1 cellular context compared by ENCODE assay signal in the genomic region with DNA sequence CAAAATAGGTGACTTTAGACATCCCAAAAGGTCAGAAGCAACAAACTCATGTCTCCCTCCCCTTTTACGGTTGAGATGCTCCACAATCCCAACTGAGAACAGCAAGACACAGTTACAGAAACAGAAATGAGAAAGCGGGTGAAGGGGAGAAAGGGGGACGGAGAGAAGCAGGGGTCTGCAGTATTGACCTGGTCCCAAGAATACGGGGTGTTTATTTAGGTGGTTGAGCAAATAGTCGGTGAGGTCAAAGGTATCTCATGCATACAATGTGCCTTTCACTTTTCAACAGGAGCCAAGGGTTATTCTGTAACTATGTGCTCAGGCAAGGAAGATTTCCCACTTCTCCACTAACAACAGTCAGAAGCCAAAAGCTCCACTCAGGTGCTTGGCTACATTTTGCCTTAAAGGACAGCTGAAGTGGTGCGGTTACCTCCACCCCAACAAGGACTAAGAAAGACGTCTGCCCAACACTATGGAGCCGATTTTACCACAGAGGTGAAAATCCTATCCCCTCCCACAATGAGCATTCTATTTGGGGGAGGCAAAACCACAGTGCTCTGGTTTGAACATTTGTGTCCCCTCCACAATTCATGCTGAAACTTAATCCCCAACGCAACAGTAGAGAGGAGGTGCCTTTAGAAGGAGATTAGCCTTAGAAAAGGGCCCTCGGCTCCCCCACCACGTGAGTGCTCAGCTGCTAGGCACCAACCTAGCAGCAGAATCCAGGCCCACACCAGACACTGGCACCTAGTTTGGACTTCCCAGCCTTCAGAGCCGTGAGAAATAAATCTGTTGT.
A peak's percentile ranks its signal among the peaks of the same experiment; 100 is the strongest.
TF ChIP-seq lines count a peak whose summit lies in the region.

No MANE protein-coding gene starts in this region.

TF ChIP-seq in HepG2, 621 proteins besides CTCF, POLR2A, EP300 and RAD21 (continued from another document and continues in another):
- TF ChIP-seq DMTF1 (CRISPR knock-in tag; IDR thresholded peaks at IDR 0.05) (no peak), EEA1 (CRISPR knock-in tag; IDR thresholded peaks at IDR 0.05; ENCODE audit: borderline replicate concordance) (no peak), ZNF331 (CRISPR knock-in tag; IDR thresholded peaks at IDR 0.05) (peak; percentile 71), PAWR (CRISPR knock-in tag; IDR thresholded peaks at IDR 0.05; ENCODE audit: borderline replicate concordance) (no peak), HNRNPUL1 (IDR thresholded peaks at IDR 0.05; ENCODE audit: low read depth, low read length) (no peak), ZFP41 (CRISPR knock-in tag; IDR thresholded peaks at IDR 0.05; ENCODE audit: borderline replicate concordance) (no peak), CHD2 (IDR thresholded peaks at IDR 0.05; ENCODE audit: low read depth, low read length) (no peak), ADNP (CRISPR knock-in tag; IDR thresholded peaks at IDR 0.05) (no peak), NFATC3 (CRISPR knock-in tag; IDR thresholded peaks at IDR 0.05) (no peak), HNF1B (CRISPR knock-in tag; IDR thresholded peaks at IDR 0.05) (0 out of 2 replicates have a peak, but pooled peaks have one; percentile 52), MED13 (CRISPR knock-in tag; IDR thresholded peaks at IDR 0.05) (peak; percentile 49; the same call in 1 of the 2 replicates), MEF2D (CRISPR knock-in tag; IDR thresholded peaks at IDR 0.05) (0 out of 2 replicates have a peak, but pooled peaks have one; percentile 32), MLXIP (CRISPR knock-in tag; IDR thresholded peaks at IDR 0.05; ENCODE audit: borderline replicate concordance) (no peak), ZSCAN5A (CRISPR knock-in tag; IDR thresholded peaks at IDR 0.05; ENCODE audit: borderline replicate concordance) (peak; percentile 28; the same call in 1 of the 2 replicates), RFX3 (CRISPR knock-in tag; IDR thresholded peaks at IDR 0.05) (no peak), MTERF4 (CRISPR knock-in tag; IDR thresholded peaks at IDR 0.05) (no peak), ATRX (CRISPR knock-in tag; IDR thresholded peaks at IDR 0.05; ENCODE audit: borderline replicate concordance) (no peak), SIN3A (IDR thresholded peaks at IDR 0.05; ENCODE audit: borderline replicate concordance, low read depth, low read length) (peak; percentile 4; the same call in 1 of the 2 replicates), ZNF160 (CRISPR knock-in tag; IDR thresholded peaks at IDR 0.05) (no peak; the same call in 1 of the 2 replicates), FOXP4 (CRISPR knock-in tag; IDR thresholded peaks at IDR 0.05) (peak; percentile 78), ZNF883 (CRISPR knock-in tag; IDR thresholded peaks at IDR 0.05; ENCODE audit: not compliant biosample characterization) (peak; percentile 69), ZNF143 (CRISPR knock-in tag; IDR thresholded peaks at IDR 0.05) (no peak), ZNF75D (CRISPR knock-in tag; IDR thresholded peaks at IDR 0.05; ENCODE audit: borderline replicate concordance) (no peak)
- TF ChIP-seq, protein P1, sequence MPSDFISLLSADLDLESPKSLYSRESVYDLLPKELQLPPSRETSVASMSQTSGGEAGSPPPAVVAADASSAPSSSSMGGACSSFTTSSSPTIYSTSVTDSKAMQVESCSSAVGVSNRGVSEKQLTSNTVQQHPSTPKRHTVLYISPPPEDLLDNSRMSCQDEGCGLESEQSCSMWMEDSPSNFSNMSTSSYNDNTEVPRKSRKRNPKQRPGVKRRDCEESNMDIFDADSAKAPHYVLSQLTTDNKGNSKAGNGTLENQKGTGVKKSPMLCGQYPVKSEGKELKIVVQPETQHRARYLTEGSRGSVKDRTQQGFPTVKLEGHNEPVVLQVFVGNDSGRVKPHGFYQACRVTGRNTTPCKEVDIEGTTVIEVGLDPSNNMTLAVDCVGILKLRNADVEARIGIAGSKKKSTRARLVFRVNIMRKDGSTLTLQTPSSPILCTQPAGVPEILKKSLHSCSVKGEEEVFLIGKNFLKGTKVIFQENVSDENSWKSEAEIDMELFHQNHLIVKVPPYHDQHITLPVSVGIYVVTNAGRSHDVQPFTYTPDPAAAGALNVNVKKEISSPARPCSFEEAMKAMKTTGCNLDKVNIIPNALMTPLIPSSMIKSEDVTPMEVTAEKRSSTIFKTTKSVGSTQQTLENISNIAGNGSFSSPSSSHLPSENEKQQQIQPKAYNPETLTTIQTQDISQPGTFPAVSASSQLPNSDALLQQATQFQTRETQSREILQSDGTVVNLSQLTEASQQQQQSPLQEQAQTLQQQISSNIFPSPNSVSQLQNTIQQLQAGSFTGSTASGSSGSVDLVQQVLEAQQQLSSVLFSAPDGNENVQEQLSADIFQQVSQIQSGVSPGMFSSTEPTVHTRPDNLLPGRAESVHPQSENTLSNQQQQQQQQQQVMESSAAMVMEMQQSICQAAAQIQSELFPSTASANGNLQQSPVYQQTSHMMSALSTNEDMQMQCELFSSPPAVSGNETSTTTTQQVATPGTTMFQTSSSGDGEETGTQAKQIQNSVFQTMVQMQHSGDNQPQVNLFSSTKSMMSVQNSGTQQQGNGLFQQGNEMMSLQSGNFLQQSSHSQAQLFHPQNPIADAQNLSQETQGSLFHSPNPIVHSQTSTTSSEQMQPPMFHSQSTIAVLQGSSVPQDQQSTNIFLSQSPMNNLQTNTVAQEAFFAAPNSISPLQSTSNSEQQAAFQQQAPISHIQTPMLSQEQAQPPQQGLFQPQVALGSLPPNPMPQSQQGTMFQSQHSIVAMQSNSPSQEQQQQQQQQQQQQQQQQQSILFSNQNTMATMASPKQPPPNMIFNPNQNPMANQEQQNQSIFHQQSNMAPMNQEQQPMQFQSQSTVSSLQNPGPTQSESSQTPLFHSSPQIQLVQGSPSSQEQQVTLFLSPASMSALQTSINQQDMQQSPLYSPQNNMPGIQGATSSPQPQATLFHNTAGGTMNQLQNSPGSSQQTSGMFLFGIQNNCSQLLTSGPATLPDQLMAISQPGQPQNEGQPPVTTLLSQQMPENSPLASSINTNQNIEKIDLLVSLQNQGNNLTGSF (CRISPR knock-in tag; IDR thresholded peaks at IDR 0.05), result no peak
- TF ChIP-seq, protein P2, sequence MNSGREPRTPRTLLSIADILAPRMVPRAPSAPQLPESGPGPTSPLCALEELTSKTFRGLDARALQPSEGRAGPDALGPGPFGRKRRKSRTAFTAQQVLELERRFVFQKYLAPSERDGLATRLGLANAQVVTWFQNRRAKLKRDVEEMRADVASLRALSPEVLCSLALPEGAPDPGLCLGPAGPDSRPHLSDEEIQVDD (CRISPR knock-in tag; IDR thresholded peaks at IDR 0.05; ENCODE audit: borderline replicate concordance), result no peak
- TF ChIP-seq, protein P3, sequence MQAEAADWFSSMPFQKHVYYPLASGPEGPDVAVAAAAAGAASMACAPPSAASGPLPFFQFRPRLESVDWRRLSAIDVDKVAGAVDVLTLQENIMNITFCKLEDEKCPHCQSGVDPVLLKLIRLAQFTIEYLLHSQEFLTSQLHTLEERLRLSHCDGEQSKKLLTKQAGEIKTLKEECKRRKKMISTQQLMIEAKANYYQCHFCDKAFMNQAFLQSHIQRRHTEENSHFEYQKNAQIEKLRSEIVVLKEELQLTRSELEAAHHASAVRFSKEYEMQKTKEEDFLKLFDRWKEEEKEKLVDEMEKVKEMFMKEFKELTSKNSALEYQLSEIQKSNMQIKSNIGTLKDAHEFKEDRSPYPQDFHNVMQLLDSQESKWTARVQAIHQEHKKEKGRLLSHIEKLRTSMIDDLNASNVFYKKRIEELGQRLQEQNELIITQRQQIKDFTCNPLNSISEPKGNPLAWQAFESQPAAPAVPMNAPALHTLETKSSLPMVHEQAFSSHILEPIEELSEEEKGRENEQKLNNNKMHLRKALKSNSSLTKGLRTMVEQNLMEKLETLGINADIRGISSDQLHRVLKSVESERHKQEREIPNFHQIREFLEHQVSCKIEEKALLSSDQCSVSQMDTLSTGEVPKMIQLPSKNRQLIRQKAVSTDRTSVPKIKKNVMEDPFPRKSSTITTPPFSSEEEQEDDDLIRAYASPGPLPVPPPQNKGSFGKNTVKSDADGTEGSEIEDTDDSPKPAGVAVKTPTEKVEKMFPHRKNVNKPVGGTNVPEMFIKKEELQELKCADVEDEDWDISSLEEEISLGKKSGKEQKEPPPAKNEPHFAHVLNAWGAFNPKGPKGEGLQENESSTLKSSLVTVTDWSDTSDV (CRISPR knock-in tag; IDR thresholded peaks at IDR 0.05), result no peak
- TF ChIP-seq, protein P4, sequence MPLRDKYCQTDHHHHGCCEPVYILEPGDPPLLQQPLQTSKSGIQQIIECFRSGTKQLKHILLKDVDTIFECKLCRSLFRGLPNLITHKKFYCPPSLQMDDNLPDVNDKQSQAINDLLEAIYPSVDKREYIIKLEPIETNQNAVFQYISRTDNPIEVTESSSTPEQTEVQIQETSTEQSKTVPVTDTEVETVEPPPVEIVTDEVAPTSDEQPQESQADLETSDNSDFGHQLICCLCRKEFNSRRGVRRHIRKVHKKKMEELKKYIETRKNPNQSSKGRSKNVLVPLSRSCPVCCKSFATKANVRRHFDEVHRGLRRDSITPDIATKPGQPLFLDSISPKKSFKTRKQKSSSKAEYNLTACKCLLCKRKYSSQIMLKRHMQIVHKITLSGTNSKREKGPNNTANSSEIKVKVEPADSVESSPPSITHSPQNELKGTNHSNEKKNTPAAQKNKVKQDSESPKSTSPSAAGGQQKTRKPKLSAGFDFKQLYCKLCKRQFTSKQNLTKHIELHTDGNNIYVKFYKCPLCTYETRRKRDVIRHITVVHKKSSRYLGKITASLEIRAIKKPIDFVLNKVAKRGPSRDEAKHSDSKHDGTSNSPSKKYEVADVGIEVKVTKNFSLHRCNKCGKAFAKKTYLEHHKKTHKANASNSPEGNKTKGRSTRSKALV (CRISPR knock-in tag; IDR thresholded peaks at IDR 0.05), result no peak
